1 cellular context compared by ENCODE assay signal in the genomic region with DNA sequence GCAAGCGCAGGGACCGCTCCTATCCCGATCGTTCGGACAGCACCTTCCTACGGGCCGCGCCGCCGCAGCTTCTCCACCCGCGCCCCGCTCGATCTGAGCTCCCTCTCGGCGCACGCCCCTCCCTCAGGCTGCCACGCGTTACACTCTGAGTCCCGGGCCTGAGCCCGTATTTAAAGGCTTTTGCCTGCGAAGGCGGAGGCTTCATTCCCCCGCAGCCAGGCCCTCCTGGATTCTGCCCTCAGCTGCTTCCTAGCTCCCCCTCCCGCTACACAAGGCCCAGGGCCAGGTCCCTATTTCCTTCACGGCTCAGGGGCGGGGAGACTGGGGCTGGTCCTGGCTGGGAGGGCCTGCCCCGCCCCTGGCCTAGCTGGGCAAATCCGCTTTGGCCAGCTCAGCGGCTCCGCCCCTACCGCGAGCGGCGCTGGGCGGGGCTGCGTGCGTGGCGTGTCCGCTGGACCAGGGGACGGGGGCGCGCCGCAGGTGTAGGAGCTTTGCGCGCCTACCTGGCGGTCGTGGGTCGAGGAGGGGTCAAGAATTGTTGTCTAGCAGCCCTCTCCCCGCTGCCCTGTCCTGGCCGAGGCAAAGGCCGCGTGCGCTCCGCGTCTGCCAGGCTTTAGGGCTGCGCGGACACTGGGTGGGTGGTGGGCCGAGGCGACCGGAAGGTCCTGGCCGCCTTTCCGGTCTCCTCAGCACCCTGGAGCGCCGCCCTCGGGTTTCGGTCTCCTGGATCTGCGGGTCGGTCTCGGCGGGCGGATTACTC.
TF ChIP-seq lines count a peak whose summit lies in the region.

A gene (minus strand): TSS at position 144 of the 760 bp plus-strand sequence. CDS start 5,927 bp downstream, outside the sequence.

TF ChIP-seq in HepG2, 621 proteins besides CTCF, POLR2A, EP300 and RAD21 (continued from another document and continues in another):
- TF ChIP-seq SOX5 (CRISPR knock-in tag; IDR thresholded peaks at IDR 0.05; ENCODE audit: borderline replicate concordance) (peak; percentile 48), ZFP62 (CRISPR knock-in tag; IDR thresholded peaks at IDR 0.05) (no peak), POLR2AphosphoS5 (IDR thresholded peaks at IDR 0.05; ENCODE audit: low read depth, low read length) (peak; percentile 98), HNF4G (IDR thresholded peaks at IDR 0.05; ENCODE audit: borderline replicate concordance, low read depth, low read length) (peak; percentile 80; the same call in 1 of the 2 replicates), HNF4G (CRISPR knock-in tag; IDR thresholded peaks at IDR 0.05; ENCODE audit: borderline replicate concordance, low read depth) (peak; percentile 88), ZNF44 (CRISPR knock-in tag; IDR thresholded peaks at IDR 0.05) (peak; percentile 21; the same call in 1 of the 2 replicates), ZSCAN30 (CRISPR knock-in tag; IDR thresholded peaks at IDR 0.05) (peak; percentile 80; the same call in 1 of the 2 replicates), ZEB1 (IDR thresholded peaks at IDR 0.05; ENCODE audit: insufficient replicate concordance, low read depth) (peak; percentile 96), FIP1L1 (IDR thresholded peaks at IDR 0.05; ENCODE audit: borderline replicate concordance, insufficient read depth, low read depth, low read length) (no peak; the same call in 1 of the 2 replicates), TEAD3 (CRISPR knock-in tag; optimal IDR thresholded peaks at IDR 0.05; ENCODE audit: borderline replicate concordance) (peak; percentile 75), GTF3A (CRISPR knock-in tag; conservative IDR thresholded peaks at IDR 0.05) (no peak), ZNF543 (CRISPR knock-in tag; IDR thresholded peaks at IDR 0.05) (no peak; the same call in 1 of the 2 replicates), ZNF101 (CRISPR knock-in tag; IDR thresholded peaks at IDR 0.05; ENCODE audit: borderline replicate concordance, low read depth) (no peak), NCOA5 (CRISPR knock-in tag; IDR thresholded peaks at IDR 0.05) (no peak), EZH2 (conservative IDR thresholded peaks at IDR 0.05; ENCODE audit: low read depth, low read length) (no peak), ZNF20 (CRISPR knock-in tag; IDR thresholded peaks at IDR 0.05) (no peak), MAFF (IDR thresholded peaks at IDR 0.05; ENCODE audit: low read depth, low read length) (no peak), PAWR (CRISPR knock-in tag; IDR thresholded peaks at IDR 0.05; ENCODE audit: borderline replicate concordance) (no peak), FOXJ3 (CRISPR knock-in tag; IDR thresholded peaks at IDR 0.05; ENCODE audit: borderline replicate concordance) (peak; percentile 50), ZNF577 (CRISPR knock-in tag; IDR thresholded peaks at IDR 0.05; ENCODE audit: borderline replicate concordance, low read depth) (no peak), MAFG (CRISPR knock-in tag; IDR thresholded peaks at IDR 0.05) (0 out of 2 replicates have a peak, but pooled peaks have one; percentile 29), ZNF652 (CRISPR knock-in tag; IDR thresholded peaks at IDR 0.05; ENCODE audit: borderline replicate concordance, low read depth) (no peak), CEBPB (IDR thresholded peaks at IDR 0.05; ENCODE audit: borderline replicate concordance, low read depth, low read length) (no peak), TARDBP (CRISPR knock-in tag; IDR thresholded peaks at IDR 0.05) (peak; percentile 96), HNRNPUL1 (IDR thresholded peaks at IDR 0.05; ENCODE audit: low read depth, low read length) (no peak), HDAC6 (IDR thresholded peaks at IDR 0.05; ENCODE audit: low read depth, low read length) (no peak), FOXK2 (IDR thresholded peaks at IDR 0.05) (peak; percentile 51; the same call in 1 of the 2 replicates), SSRP1 (CRISPR knock-in tag; IDR thresholded peaks at IDR 0.05) (no peak), ZNF746 (CRISPR knock-in tag; IDR thresholded peaks at IDR 0.05) (no peak; the same call in 1 of the 2 replicates), KDM3A (CRISPR knock-in tag; IDR thresholded peaks at IDR 0.05; ENCODE audit: low read depth) (peak; percentile 81), ZNF34 (CRISPR knock-in tag; IDR thresholded peaks at IDR 0.05; ENCODE audit: borderline replicate concordance) (0 out of 2 replicates have a peak, but pooled peaks have one; percentile 61), FOXA1 (IDR thresholded peaks at IDR 0.05) (no peak), FOXA1 (CRISPR knock-in tag; IDR thresholded peaks at IDR 0.05) (peak; percentile 28), ZC3H13 (CRISPR knock-in tag; IDR thresholded peaks at IDR 0.05) (peak; percentile 83), TMF1 (CRISPR knock-in tag; IDR thresholded peaks at IDR 0.05; ENCODE audit: low read depth) (peak; percentile 92), PPARG (CRISPR knock-in tag; conservative IDR thresholded peaks at IDR 0.05) (no peak; the same call in 1 of the 2 replicates), ZNF230 (CRISPR knock-in tag; IDR thresholded peaks at IDR 0.05) (peak; percentile 52; the same call in 1 of the 2 replicates), ZFP1 (CRISPR knock-in tag; IDR thresholded peaks at IDR 0.05) (peak; percentile 38; the same call in 1 of the 2 replicates), SMAD1 (CRISPR knock-in tag; IDR thresholded peaks at IDR 0.05; ENCODE audit: borderline replicate concordance, low read depth) (no peak), ZNF782 (CRISPR knock-in tag; IDR thresholded peaks at IDR 0.05; ENCODE audit: borderline replicate concordance) (no peak; the same call in 1 of the 2 replicates), HIVEP1 (CRISPR knock-in tag; IDR thresholded peaks at IDR 0.05) (no peak), ZNF75D (CRISPR knock-in tag; IDR thresholded peaks at IDR 0.05; ENCODE audit: borderline replicate concordance) (no peak), RCOR2 (CRISPR knock-in tag; IDR thresholded peaks at IDR 0.05) (no peak), SYNCRIP (IDR thresholded peaks at IDR 0.05; ENCODE audit: insufficient read depth, low read depth, low read length) (no peak)
- TF ChIP-seq, protein P1, sequence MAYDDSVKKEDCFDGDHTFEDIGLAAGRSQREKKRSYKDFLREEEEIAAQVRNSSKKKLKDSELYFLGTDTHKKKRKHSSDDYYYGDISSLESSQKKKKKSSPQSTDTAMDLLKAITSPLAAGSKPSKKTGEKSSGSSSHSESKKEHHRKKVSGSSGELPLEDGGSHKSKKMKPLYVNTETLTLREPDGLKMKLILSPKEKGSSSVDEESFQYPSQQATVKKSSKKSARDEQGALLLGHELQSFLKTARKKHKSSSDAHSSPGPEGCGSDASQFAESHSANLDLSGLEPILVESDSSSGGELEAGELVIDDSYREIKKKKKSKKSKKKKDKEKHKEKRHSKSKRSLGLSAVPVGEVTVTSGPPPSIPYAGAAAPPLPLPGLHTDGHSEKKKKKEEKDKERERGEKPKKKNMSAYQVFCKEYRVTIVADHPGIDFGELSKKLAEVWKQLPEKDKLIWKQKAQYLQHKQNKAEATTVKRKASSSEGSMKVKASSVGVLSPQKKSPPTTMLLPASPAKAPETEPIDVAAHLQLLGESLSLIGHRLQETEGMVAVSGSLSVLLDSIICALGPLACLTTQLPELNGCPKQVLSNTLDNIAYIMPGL (CRISPR knock-in tag; IDR thresholded peaks at IDR 0.05; ENCODE audit: borderline replicate concordance in 1 of 2, low read depth in 1 of 2): peak; percentile 66 to 77
- TF ChIP-seq, protein P2, sequence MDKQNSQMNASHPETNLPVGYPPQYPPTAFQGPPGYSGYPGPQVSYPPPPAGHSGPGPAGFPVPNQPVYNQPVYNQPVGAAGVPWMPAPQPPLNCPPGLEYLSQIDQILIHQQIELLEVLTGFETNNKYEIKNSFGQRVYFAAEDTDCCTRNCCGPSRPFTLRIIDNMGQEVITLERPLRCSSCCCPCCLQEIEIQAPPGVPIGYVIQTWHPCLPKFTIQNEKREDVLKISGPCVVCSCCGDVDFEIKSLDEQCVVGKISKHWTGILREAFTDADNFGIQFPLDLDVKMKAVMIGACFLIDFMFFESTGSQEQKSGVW (CRISPR knock-in tag; IDR thresholded peaks at IDR 0.05; ENCODE audit: borderline replicate concordance): no peak; the same call in 1 of the 2 replicates
- TF ChIP-seq, protein P3, sequence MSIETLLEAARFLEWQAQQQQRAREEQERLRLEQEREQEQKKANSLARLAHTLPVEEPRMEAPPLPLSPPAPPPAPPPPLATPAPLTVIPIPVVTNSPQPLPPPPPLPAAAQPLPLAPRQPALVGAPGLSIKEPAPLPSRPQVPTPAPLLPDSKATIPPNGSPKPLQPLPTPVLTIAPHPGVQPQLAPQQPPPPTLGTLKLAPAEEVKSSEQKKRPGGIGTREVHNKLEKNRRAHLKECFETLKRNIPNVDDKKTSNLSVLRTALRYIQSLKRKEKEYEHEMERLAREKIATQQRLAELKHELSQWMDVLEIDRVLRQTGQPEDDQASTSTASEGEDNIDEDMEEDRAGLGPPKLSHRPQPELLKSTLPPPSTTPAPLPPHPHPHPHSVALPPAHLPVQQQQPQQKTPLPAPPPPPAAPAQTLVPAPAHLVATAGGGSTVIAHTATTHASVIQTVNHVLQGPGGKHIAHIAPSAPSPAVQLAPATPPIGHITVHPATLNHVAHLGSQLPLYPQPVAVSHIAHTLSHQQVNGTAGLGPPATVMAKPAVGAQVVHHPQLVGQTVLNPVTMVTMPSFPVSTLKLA (IDR thresholded peaks at IDR 0.05): peak; percentile 60
- TF ChIP-seq, protein P4, sequence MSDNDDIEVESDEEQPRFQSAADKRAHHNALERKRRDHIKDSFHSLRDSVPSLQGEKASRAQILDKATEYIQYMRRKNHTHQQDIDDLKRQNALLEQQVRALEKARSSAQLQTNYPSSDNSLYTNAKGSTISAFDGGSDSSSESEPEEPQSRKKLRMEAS (IDR thresholded peaks at IDR 0.05): peak; percentile 93
- TF ChIP-seq, protein P5, sequence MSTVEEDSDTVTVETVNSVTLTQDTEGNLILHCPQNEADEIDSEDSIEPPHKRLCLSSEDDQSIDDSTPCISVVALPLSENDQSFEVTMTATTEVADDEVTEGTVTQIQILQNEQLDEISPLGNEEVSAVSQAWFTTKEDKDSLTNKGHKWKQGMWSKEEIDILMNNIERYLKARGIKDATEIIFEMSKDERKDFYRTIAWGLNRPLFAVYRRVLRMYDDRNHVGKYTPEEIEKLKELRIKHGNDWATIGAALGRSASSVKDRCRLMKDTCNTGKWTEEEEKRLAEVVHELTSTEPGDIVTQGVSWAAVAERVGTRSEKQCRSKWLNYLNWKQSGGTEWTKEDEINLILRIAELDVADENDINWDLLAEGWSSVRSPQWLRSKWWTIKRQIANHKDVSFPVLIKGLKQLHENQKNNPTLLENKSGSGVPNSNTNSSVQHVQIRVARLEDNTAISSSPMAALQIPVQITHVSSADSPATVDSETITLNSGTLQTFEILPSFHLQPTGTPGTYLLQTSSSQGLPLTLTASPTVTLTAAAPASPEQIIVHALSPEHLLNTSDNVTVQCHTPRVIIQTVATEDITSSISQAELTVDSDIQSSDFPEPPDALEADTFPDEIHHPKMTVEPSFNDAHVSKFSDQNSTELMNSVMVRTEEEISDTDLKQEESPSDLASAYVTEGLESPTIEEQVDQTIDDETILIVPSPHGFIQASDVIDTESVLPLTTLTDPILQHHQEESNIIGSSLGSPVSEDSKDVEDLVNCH (CRISPR knock-in tag; IDR thresholded peaks at IDR 0.05): no peak
- TF ChIP-seq, protein P6, sequence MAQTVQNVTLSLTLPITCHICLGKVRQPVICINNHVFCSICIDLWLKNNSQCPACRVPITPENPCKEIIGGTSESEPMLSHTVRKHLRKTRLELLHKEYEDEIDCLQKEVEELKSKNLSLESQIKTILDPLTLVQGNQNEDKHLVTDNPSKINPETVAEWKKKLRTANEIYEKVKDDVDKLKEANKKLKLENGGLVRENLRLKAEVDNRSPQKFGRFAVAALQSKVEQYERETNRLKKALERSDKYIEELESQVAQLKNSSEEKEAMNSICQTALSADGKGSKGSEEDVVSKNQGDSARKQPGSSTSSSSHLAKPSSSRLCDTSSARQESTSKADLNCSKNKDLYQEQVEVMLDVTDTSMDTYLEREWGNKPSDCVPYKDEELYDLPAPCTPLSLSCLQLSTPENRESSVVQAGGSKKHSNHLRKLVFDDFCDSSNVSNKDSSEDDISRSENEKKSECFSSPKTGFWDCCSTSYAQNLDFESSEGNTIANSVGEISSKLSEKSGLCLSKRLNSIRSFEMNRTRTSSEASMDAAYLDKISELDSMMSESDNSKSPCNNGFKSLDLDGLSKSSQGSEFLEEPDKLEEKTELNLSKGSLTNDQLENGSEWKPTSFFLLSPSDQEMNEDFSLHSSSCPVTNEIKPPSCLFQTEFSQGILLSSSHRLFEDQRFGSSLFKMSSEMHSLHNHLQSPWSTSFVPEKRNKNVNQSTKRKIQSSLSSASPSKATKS (CRISPR knock-in tag; IDR thresholded peaks at IDR 0.05): peak; percentile 88
- TF ChIP-seq, protein P7, sequence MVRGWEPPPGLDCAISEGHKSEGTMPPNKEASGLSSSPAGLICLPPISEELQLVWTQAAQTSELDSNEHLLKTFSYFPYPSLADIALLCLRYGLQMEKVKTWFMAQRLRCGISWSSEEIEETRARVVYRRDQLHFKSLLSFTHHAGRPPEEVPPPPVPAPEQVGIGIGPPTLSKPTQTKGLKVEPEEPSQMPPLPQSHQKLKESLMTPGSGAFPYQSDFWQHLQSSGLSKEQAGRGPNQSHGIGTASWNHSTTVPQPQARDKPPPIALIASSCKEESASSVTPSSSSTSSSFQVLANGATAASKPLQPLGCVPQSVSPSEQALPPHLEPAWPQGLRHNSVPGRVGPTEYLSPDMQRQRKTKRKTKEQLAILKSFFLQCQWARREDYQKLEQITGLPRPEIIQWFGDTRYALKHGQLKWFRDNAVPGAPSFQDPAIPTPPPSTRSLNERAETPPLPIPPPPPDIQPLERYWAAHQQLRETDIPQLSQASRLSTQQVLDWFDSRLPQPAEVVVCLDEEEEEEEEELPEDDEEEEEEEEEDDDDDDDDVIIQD (CRISPR knock-in tag; IDR thresholded peaks at IDR 0.05; ENCODE audit: low read depth): no peak
- TF ChIP-seq, protein P8, sequence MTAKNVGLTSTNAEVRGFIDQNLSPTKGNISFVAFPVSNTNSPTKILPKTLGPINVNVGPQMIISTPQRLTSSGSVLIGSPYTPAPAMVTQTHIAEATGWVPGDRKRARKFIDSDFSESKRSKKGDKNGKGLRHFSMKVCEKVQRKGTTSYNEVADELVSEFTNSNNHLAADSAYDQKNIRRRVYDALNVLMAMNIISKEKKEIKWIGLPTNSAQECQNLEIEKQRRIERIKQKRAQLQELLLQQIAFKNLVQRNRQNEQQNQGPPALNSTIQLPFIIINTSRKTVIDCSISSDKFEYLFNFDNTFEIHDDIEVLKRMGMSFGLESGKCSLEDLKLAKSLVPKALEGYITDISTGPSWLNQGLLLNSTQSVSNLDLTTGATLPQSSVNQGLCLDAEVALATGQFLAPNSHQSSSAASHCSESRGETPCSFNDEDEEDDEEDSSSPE (CRISPR knock-in tag; IDR thresholded peaks at IDR 0.05): peak; percentile 69
- TF ChIP-seq, protein P9, sequence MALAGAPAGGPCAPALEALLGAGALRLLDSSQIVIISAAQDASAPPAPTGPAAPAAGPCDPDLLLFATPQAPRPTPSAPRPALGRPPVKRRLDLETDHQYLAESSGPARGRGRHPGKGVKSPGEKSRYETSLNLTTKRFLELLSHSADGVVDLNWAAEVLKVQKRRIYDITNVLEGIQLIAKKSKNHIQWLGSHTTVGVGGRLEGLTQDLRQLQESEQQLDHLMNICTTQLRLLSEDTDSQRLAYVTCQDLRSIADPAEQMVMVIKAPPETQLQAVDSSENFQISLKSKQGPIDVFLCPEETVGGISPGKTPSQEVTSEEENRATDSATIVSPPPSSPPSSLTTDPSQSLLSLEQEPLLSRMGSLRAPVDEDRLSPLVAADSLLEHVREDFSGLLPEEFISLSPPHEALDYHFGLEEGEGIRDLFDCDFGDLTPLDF (CRISPR knock-in tag; IDR thresholded peaks at IDR 0.05): peak; percentile 61; the same call in 1 of the 2 replicates
- TF ChIP-seq, protein P10, sequence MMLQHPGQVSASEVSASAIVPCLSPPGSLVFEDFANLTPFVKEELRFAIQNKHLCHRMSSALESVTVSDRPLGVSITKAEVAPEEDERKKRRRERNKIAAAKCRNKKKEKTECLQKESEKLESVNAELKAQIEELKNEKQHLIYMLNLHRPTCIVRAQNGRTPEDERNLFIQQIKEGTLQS (CRISPR knock-in tag; IDR thresholded peaks at IDR 0.05): peak; percentile 61; the same call in 1 of the 2 replicates
